8 cellular contexts compared by ENCODE assay signal in genomic region chr1:153565529-153566374, GRCh38. TPM values are rescaled to one million over a fixed set of nuclear protein-coding genes. Genes with fewer than 3 reads are reported as not detected.
DNase-seq lines count a peak whose midpoint lies in the region; ATAC-seq and TF ChIP-seq lines count a peak whose summit lies in the region.

TSS of gene S100A2 (minus strand) at chr1:153565844. CDS start at chr1:153563877, 1,967 bp downstream.

- peak within 1 kb of the TSS; percentile 47 for H3K4me3 Mint-ChIP-seq in activated CD4-positive, alpha-beta T cell treated with anti-CD3 and anti-CD28 coated beads, Interleukin-2, amount 10 ng/mL, durations not matched to agents 7 days and 5 days
- H3K4me3 Mint-ChIP-seq in endodermal cell = no peak within 1 kb of the TSS

- peaks cover 11% of the 10 kb centered on the region for H3K4me1 ChIP-seq in endodermal cell (ENCODE audit: control insufficient read depth, insufficient read depth, low read length)
- H3K4me1 ChIP-seq in muscle layer of duodenum (ENCODE audit: control insufficient read depth in 1 of 2, insufficient read depth in 2 of 2, low read length in 2 of 2) = peaks cover 16 to 27% of the 10 kb centered on the region in 2 donors
- H3K4me1 ChIP-seq in testis = peaks cover 26% of the 10 kb centered on the region

- intact Hi-C loops in Right ventricle myocardium inferior (cut with DNase I) (loop anchor here (2.0 to 5.0 kb wide), 3 partner anchors 15 to 203 kb away; partner anchors contain the start of gene CHTOP), cardiac septum (cut with DNase I) (loop anchor here (1.0 to 5.0 kb wide), 2 partner anchors 58 to 213 kb away; no protein-coding TSS in a partner anchor), testis (cut with DNase I; ENCODE audit: low total_unique reads) (loop anchor here (5.0 kb wide), 1 partner anchor 33 kb away; no protein-coding TSS in a partner anchor)

- ATAC-seq in Right ventricle myocardium inferior = peak; percentile 38

- WGBS in endodermal cell (ENCODE audit: insufficient coverage in 1 of 2, insufficient read length in 1 of 2), 2 experiments = 83% methylated on average over 7 to 8 of the region's 8 CpGs
- 75 to 80% methylated on average over 8 of the region's 8 CpGs for WGBS in testis, 2 donors

- no peak within 1 kb of the TSS for H3K4me3 ChIP-seq in NB4 (ENCODE audit: low read depth, low read length)
- no peak within 1 kb of the TSS for H3K4me3 ChIP-seq in endodermal cell (ENCODE audit: low read length)
- no peak within 1 kb of the TSS for H3K4me3 ChIP-seq in muscle layer of duodenum (ENCODE audit: low read depth in 1 of 2, low read length in 2 of 2)
- H3K4me3 ChIP-seq in testis = no peak within 1 kb of the TSS

- H3K9me3 ChIP-seq in endodermal cell (ENCODE audit: control insufficient read depth, low read length) = no peaks in the 10 kb centered on the region
- H3K9me3 ChIP-seq in muscle layer of duodenum (ENCODE audit: control insufficient read depth in 1 of 2, low read length in 2 of 2) = no peaks in the 10 kb centered on the region
- H3K9me3 ChIP-seq in testis = no peaks in the 10 kb centered on the region

- H3K9ac ChIP-seq in endodermal cell (ENCODE audit: extremely low read depth, low read length, poor library complexity, severe bottlenecking) = no peak within 1 kb of the TSS

- H3K4me1 Mint-ChIP-seq in activated CD4-positive, alpha-beta T cell treated with anti-CD3 and anti-CD28 coated beads, Interleukin-2, amount 10 ng/mL, durations not matched to agents 7 days and 5 days = peaks cover 40% of the 10 kb centered on the region
- H3K4me1 Mint-ChIP-seq in endodermal cell = peaks cover 28% of the 10 kb centered on the region

- POLR2A ChIA-PET in activated CD4-positive, alpha-beta T cell treated with anti-CD3 and anti-CD28 coated beads, Interleukin-2, amount 10 ng/mL, durations not matched to agents 7 days and 5 days (lab: Charles Lee) = interaction anchor here (0.6 to 1.9 kb wide), 3 partner anchors 21 to 135 kb away, joined by 5 to 8 read pairs (median 7); partner anchors contain the start of gene S100A4

- no peaks in the 10 kb centered on the region for H3K27me3 Mint-ChIP-seq in activated CD4-positive, alpha-beta T cell treated with anti-CD3 and anti-CD28 coated beads, Interleukin-2, amount 10 ng/mL, durations not matched to agents 7 days and 5 days
- H3K27me3 Mint-ChIP-seq in endodermal cell (ENCODE audit: insufficient read depth) = peaks cover under 1% of the 10 kb centered on the region

- TF ChIP-seq POLR2A in NB4 (IDR thresholded peaks at IDR 0.05; ENCODE audit: extremely low read depth, insufficient read length) = no peak
- no peak for TF ChIP-seq POLR2A in testis (IDR thresholded peaks at IDR 0.05)

- no peaks in the 10 kb centered on the region for H3K36me3 ChIP-seq in endodermal cell (ENCODE audit: control insufficient read depth, insufficient read depth, low read length)
- no peaks in the 10 kb centered on the region for H3K36me3 ChIP-seq in muscle layer of duodenum (ENCODE audit: control insufficient read depth in 1 of 2, insufficient read depth in 2 of 2, low read length in 2 of 2)
- no peaks in the 10 kb centered on the region for H3K36me3 ChIP-seq in testis (ENCODE audit: low read depth, missing control alignments)

- CTCF ChIA-PET in activated CD4-positive, alpha-beta T cell treated with anti-CD3 and anti-CD28 coated beads, Interleukin-2, amount 10 ng/mL, durations not matched to agents 7 days and 5 days (lab: Charles Lee) = interaction anchor here (0.9 to 3.6 kb wide), 8 partner anchors 13 to 56 kb away, joined by 3 to 16 read pairs (median 9); partner anchors contain the start of genes S100A4, S100A5 and S100A6

- peak within 1 kb of the TSS; percentile 79 for H3K27ac ChIP-seq in endodermal cell (ENCODE audit: low read depth, low read length)
- peak within 1 kb of the TSS; percentile 96 for H3K27ac ChIP-seq in muscle layer of duodenum (ENCODE audit: low read length)
- H3K27ac ChIP-seq in testis = peak within 1 kb of the TSS; percentile 26 to 76

- H3K36me3 Mint-ChIP-seq in activated CD4-positive, alpha-beta T cell treated with anti-CD3 and anti-CD28 coated beads, Interleukin-2, amount 10 ng/mL, durations not matched to agents 7 days and 5 days (ENCODE audit: low read depth) = no peaks in the 10 kb centered on the region
- H3K36me3 Mint-ChIP-seq in endodermal cell (ENCODE audit: low read depth) = no peaks in the 10 kb centered on the region

- H3K27me3 ChIP-seq in endodermal cell (ENCODE audit: control insufficient read depth, insufficient read depth, low read length, poor library complexity, severe bottlenecking) (no peaks in the 10 kb centered on the region), muscle layer of duodenum (ENCODE audit: low read depth, low read length) (no peaks in the 10 kb centered on the region), testis (no peaks in the 10 kb centered on the region)

- DNase-seq in Right ventricle myocardium inferior (ENCODE audit: missing footprints) (peak; percentile 74), cardiac septum (ENCODE audit: low spot score) (no peak), NB4 (ENCODE audit: low read depth) (peak; percentile 59), endodermal cell (peak; percentile 62), testis (no peak), NCI-H2081 treated with DMSO at 0.1 percent for 48 hours (lab: John Stamatoyannopoulos, UW) (no peak)
- no peak for DNase-seq in activated CD4-positive, alpha-beta T cell treated with anti-CD3 and anti-CD28 coated beads, Interleukin-2, amount 10 ng/mL, durations not matched to agents 7 days and 5 days

- TF ChIP-seq CTCF in NB4 (IDR thresholded peaks at IDR 0.05; ENCODE audit: low read depth, low read length) (no peak), endodermal cell (conservative IDR thresholded peaks at IDR 0.05) (no peak), testis (IDR thresholded peaks at IDR 0.05) (no peak)

- peak within 1 kb of the TSS; percentile 99 for H3K27ac Mint-ChIP-seq in activated CD4-positive, alpha-beta T cell treated with anti-CD3 and anti-CD28 coated beads, Interleukin-2, amount 10 ng/mL, durations not matched to agents 7 days and 5 days
- H3K27ac Mint-ChIP-seq in endodermal cell = peak within 1 kb of the TSS; percentile 90

- no peaks in the 10 kb centered on the region for H3K9me3 Mint-ChIP-seq in activated CD4-positive, alpha-beta T cell treated with anti-CD3 and anti-CD28 coated beads, Interleukin-2, amount 10 ng/mL, durations not matched to agents 7 days and 5 days
- no peaks in the 10 kb centered on the region for H3K9me3 Mint-ChIP-seq in endodermal cell

RNA-seq across cellular contexts. Expression of gene S100A2, which starts in this region (rescaled TPM):
- total RNA-seq in Right ventricle myocardium inferior (2.3 TPM), cardiac septum (5.0 TPM), endodermal cell (1 to 10 TPM in 1 of 2 donors, under 1 TPM in 1; 0.92 to 3.1 TPM), testis (1 to 10 TPM; 1.9 to 9.6 TPM)
- total RNA-seq in activated CD4-positive, alpha-beta T cell treated with anti-CD3 and anti-CD28 coated beads, Interleukin-2, amount 10 ng/mL, durations not matched to agents 7 days and 5 days = 1 to 10 TPM in 1 of 2 experiments, under 1 TPM in 1; 0.50 to 1.8 TPM
- polyA plus RNA-seq in endodermal cell (2013, experiment 1 of 2) = not detected
- not detected for polyA plus RNA-seq in endodermal cell (2013, experiment 2 of 2)
- polyA plus RNA-seq in testis (ENCODE audit: insufficient read depth, low read depth, low replicate concordance) = 1.9 TPM

Comparison
In these comparisons a context has a peak if more than half of its experiments do, and no peak if none do; other contexts are left out.
1. DNase-seq: peak in Right ventricle myocardium inferior (single experiment), NB4 (single experiment) and endodermal cell (single experiment); none in cardiac septum (single experiment), activated CD4-positive, alpha-beta T cell treated with anti-CD3 and anti-CD28 coated beads, Interleukin-2, amount 10 ng/mL, durations not matched to agents 7 days and 5 days (single experiment), testis (single experiment) and NCI-H2081 treated with DMSO at 0.1 percent for 48 hours (single experiment).
2. Peak in every context shown above with its lines, with median percentiles within 50 percentile points of each other: H3K27ac ChIP-seq.